In genomic region chr14:51092965-51093364, GRCh38 we compare ENCODE assay signal across 10 cellular contexts. TPM values are rescaled to one million over a fixed set of nuclear protein-coding genes. Genes with fewer than 3 reads are reported as not detected.
A peak's percentile ranks its signal among the peaks of the same experiment; 100 is the strongest.
DNase-seq lines count a peak whose midpoint lies in the region; ATAC-seq and TF ChIP-seq lines count a peak whose summit lies in the region.
"Had no signal": no experiment of that assay in that cellular context is flagged by ENCODE, and none has a peak within 500 bp of the region (broad histone marks: within the 10 kb centered on the region; RNA-seq: fewer than 3 reads in every experiment).

No MANE protein-coding gene starts in this region.

- CTCF ChIA-PET in activated CD8-positive, alpha-beta memory T cell treated with anti-CD3 and anti-CD28 coated beads, Interleukin-2, amount 10 ng/mL, durations not matched to agents 7 days and 5 days (lab: Charles Lee): no interaction called here
- CTCF ChIA-PET in RWPE1 (lab: Yijun Ruan, JAX): no interaction called here

- POLR2A ChIA-PET in RWPE1 (lab: Yijun Ruan, JAX; ENCODE audit: low non-redundant PET): no interaction called here

- peaks cover 17% of the 10 kb centered on the region for H3K4me1 Mint-ChIP-seq in activated CD8-positive, alpha-beta memory T cell treated with anti-CD3 and anti-CD28 coated beads, Interleukin-2, amount 10 ng/mL, durations not matched to agents 7 days and 5 days

- no peak for TF ChIP-seq CTCF in RWPE1 (conservative IDR thresholded peaks at IDR 0.05; ENCODE audit: low read depth)

- H3K4me3 ChIP-seq in iPS-18c (ENCODE audit: insufficient read depth, low read depth, low read length): peak overlapping the region; percentile 71; the same call in 1 of the 2 replicates

- H3K4me3 Mint-ChIP-seq in activated CD8-positive, alpha-beta memory T cell treated with anti-CD3 and anti-CD28 coated beads, Interleukin-2, amount 10 ng/mL, durations not matched to agents 7 days and 5 days: peak overlapping the region; percentile 1

- H3K27me3 Mint-ChIP-seq in activated CD8-positive, alpha-beta memory T cell treated with anti-CD3 and anti-CD28 coated beads, Interleukin-2, amount 10 ng/mL, durations not matched to agents 7 days and 5 days: peaks cover 42% of the 10 kb centered on the region

- H3K36me3 Mint-ChIP-seq in activated CD8-positive, alpha-beta memory T cell treated with anti-CD3 and anti-CD28 coated beads, Interleukin-2, amount 10 ng/mL, durations not matched to agents 7 days and 5 days: no peaks in the 10 kb centered on the region

- H3K27ac Mint-ChIP-seq in activated CD8-positive, alpha-beta memory T cell treated with anti-CD3 and anti-CD28 coated beads, Interleukin-2, amount 10 ng/mL, durations not matched to agents 7 days and 5 days: no peak overlapping the region

- H3K27ac ChIP-seq in substantia nigra (ENCODE audit: low read depth, low read length, poor library complexity, severe bottlenecking) (peak overlapping the region; percentile 97), RWPE1 (no peak overlapping the region)
- H3K27ac ChIP-seq: C4-2B had no signal

- no peak for ATAC-seq in activated CD8-positive, alpha-beta memory T cell treated with anti-CD3 and anti-CD28 coated beads, Interleukin-2, amount 10 ng/mL, durations not matched to agents 7 days and 5 days
- ATAC-seq in left lobe of liver: no peak

- H3K9me3 ChIP-seq in iPS-18c (ENCODE audit: control insufficient read depth, insufficient read depth, low read length): no peaks in the 10 kb centered on the region

- no peak for DNase-seq in activated CD8-positive, alpha-beta memory T cell treated with anti-CD3 and anti-CD28 coated beads, Interleukin-2, amount 10 ng/mL, durations not matched to agents 7 days and 5 days
- no peak for DNase-seq in activated CD8-positive, alpha-beta memory T cell treated with anti-CD3 and anti-CD28 coated beads for 24 hours
- DNase-seq in SK-N-DZ (ENCODE audit: low spot score) (peak; percentile 4), substantia nigra (lab: John Stamatoyannopoulos, UW) (peak in 2 of 49 donors; percentile 35 to 42), RWPE1 (ENCODE audit: low spot score) (no peak), OCI-M1 (lab: John Stamatoyannopoulos, UW) (no peak), left lobe of liver (ENCODE audit: low spot score) (no peak)
- DNase-seq: NCI-H1436 treated with DMSO at 0.1 percent for 48 hours had no signal

- no peaks in the 10 kb centered on the region for H3K9me3 Mint-ChIP-seq in activated CD8-positive, alpha-beta memory T cell treated with anti-CD3 and anti-CD28 coated beads, Interleukin-2, amount 10 ng/mL, durations not matched to agents 7 days and 5 days (ENCODE audit: low read depth)

RNA-seq across cellular contexts. Expression of gene TRIM9, which starts 1.9 kb away (rescaled TPM):
- total RNA-seq in activated CD8-positive, alpha-beta memory T cell treated with anti-CD3 and anti-CD28 coated beads, Interleukin-2, amount 10 ng/mL, durations not matched to agents 7 days and 5 days: under 1 TPM; 0.56 to 0.79 TPM
- 9.1 and 9.4 TPM in 2 replicates for polyA plus RNA-seq in SK-N-DZ (2014; cell fraction: cytosol; rRNA removed)
- polyA plus RNA-seq in SK-N-DZ (2014; cell fraction: nucleus; rRNA removed): 14.6 and 20.1 TPM in 2 replicates
- total RNA-seq in left lobe of liver: 0.20 TPM
